1 cellular context compared by ENCODE assay signal in the genomic region with DNA sequence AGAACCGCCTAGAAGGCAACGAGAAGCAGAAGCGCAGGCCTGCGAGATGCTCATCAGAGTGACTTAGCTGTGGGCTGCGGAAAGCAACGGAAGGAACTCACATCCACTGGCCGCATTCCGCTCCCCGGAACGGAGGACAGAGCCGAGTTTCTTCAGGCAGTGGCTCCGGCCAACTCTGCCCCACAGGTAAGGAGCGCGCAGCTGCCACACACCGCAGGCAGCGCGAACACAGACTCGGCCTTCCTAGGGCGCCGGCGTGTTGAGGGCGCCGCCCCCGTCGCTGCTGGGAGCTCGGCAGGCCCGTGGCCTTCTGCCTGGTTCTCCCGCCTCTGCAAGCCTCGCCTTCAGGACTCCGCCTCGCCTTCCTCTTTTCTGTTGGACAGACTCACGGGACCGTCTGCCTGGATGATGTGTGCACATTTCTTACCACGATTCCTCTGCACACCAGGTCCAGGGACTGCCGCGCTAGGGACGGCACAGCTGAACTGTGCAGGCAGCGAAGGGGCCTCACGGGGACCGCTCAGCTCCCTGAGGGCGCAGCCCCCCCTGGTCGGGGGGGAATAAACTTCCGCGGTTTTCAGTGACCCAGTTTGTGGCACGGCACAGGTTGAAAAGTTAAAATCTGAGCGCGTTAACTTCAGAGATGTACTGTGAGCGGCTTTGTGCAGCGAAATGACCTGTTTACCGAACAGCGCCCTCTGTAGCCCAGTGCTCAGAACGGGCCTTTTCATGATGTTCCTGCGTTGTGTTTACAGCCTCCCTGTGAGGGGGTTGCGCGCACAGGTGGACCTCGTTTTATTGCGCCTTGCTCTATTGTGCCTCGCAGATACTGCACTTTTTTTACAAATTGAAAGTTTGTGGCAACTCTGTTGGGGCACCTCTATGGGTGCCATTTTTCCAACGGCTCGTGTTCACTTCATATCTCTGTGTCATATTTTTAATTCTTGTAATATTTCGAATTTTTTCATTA.
TF ChIP-seq lines count a peak whose summit lies in the region.

No MANE protein-coding gene starts in this region.

TF ChIP-seq in HepG2, 621 proteins besides CTCF, POLR2A, EP300 and RAD21 (continued from another document and continues in another):
- TF ChIP-seq, protein P1, sequence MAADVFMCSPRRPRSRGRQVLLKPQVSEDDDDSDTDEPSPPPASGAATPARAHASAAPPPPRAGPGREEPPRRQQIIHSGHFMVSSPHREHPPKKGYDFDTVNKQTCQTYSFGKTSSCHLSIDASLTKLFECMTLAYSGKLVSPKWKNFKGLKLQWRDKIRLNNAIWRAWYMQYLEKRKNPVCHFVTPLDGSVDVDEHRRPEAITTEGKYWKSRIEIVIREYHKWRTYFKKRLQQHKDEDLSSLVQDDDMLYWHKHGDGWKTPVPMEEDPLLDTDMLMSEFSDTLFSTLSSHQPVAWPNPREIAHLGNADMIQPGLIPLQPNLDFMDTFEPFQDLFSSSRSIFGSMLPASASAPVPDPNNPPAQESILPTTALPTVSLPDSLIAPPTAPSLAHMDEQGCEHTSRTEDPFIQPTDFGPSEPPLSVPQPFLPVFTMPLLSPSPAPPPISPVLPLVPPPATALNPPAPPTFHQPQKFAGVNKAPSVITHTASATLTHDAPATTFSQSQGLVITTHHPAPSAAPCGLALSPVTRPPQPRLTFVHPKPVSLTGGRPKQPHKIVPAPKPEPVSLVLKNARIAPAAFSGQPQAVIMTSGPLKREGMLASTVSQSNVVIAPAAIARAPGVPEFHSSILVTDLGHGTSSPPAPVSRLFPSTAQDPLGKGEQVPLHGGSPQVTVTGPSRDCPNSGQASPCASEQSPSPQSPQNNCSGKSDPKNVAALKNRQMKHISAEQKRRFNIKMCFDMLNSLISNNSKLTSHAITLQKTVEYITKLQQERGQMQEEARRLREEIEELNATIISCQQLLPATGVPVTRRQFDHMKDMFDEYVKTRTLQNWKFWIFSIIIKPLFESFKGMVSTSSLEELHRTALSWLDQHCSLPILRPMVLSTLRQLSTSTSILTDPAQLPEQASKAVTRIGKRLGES (CRISPR knock-in tag; IDR thresholded peaks at IDR 0.05; ENCODE audit: borderline replicate concordance) = 0 out of 2 replicates have a peak, but pooled peaks have one; percentile 30
- TF ChIP-seq NRL (CRISPR knock-in tag; IDR thresholded peaks at IDR 0.05; ENCODE audit: borderline replicate concordance) = peak; percentile 94
- no peak for TF ChIP-seq ZNF20 (CRISPR knock-in tag; IDR thresholded peaks at IDR 0.05)
- TF ChIP-seq SP5 (CRISPR knock-in tag; IDR thresholded peaks at IDR 0.05; ENCODE audit: borderline replicate concordance, low read depth) = no peak; the same call in 1 of the 2 replicates
- TF ChIP-seq ZNF766 (CRISPR knock-in tag; IDR thresholded peaks at IDR 0.05; ENCODE audit: borderline replicate concordance) = 0 out of 2 replicates have a peak, but pooled peaks have one; percentile 62
- peak; percentile 76; the same call in 1 of the 2 replicates for TF ChIP-seq ZSCAN21 (CRISPR knock-in tag; IDR thresholded peaks at IDR 0.05; ENCODE audit: borderline replicate concordance)
- TF ChIP-seq ZNF619 (CRISPR knock-in tag; IDR thresholded peaks at IDR 0.05) = no peak
- no peak for TF ChIP-seq HDAC2 (CRISPR knock-in tag; IDR thresholded peaks at IDR 0.05)
- 0 out of 2 replicates have a peak, but pooled peaks have one; percentile 55 for TF ChIP-seq ZNF337 (CRISPR knock-in tag; IDR thresholded peaks at IDR 0.05; ENCODE audit: borderline replicate concordance, low read depth)
- TF ChIP-seq ZNF564 (CRISPR knock-in tag; IDR thresholded peaks at IDR 0.05) = peak; percentile 60; the same call in 1 of the 2 replicates
- no peak for TF ChIP-seq TRIM24 (CRISPR knock-in tag; IDR thresholded peaks at IDR 0.05)
- TF ChIP-seq SRSF9 (IDR thresholded peaks at IDR 0.05; ENCODE audit: borderline replicate concordance, insufficient read depth, low read depth, low read length, poor library complexity, severe bottlenecking) = no peak
- TF ChIP-seq, protein P2, sequence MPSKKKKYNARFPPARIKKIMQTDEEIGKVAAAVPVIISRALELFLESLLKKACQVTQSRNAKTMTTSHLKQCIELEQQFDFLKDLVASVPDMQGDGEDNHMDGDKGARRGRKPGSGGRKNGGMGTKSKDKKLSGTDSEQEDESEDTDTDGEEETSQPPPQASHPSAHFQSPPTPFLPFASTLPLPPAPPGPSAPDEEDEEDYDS (CRISPR knock-in tag; IDR thresholded peaks at IDR 0.05) = no peak
- TF ChIP-seq, protein P3, sequence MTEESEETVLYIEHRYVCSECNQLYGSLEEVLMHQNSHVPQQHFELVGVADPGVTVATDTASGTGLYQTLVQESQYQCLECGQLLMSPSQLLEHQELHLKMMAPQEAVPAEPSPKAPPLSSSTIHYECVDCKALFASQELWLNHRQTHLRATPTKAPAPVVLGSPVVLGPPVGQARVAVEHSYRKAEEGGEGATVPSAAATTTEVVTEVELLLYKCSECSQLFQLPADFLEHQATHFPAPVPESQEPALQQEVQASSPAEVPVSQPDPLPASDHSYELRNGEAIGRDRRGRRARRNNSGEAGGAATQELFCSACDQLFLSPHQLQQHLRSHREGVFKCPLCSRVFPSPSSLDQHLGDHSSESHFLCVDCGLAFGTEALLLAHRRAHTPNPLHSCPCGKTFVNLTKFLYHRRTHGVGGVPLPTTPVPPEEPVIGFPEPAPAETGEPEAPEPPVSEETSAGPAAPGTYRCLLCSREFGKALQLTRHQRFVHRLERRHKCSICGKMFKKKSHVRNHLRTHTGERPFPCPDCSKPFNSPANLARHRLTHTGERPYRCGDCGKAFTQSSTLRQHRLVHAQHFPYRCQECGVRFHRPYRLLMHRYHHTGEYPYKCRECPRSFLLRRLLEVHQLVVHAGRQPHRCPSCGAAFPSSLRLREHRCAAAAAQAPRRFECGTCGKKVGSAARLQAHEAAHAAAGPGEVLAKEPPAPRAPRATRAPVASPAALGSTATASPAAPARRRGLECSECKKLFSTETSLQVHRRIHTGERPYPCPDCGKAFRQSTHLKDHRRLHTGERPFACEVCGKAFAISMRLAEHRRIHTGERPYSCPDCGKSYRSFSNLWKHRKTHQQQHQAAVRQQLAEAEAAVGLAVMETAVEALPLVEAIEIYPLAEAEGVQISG (CRISPR knock-in tag; IDR thresholded peaks at IDR 0.05) = peak; percentile 75
- peak; percentile 70; the same call in 1 of the 2 replicates for TF ChIP-seq ZNF784 (CRISPR knock-in tag; IDR thresholded peaks at IDR 0.05; ENCODE audit: borderline replicate concordance)
- no peak for TF ChIP-seq NCOA1 (CRISPR knock-in tag; IDR thresholded peaks at IDR 0.05)
- TF ChIP-seq, protein P4, sequence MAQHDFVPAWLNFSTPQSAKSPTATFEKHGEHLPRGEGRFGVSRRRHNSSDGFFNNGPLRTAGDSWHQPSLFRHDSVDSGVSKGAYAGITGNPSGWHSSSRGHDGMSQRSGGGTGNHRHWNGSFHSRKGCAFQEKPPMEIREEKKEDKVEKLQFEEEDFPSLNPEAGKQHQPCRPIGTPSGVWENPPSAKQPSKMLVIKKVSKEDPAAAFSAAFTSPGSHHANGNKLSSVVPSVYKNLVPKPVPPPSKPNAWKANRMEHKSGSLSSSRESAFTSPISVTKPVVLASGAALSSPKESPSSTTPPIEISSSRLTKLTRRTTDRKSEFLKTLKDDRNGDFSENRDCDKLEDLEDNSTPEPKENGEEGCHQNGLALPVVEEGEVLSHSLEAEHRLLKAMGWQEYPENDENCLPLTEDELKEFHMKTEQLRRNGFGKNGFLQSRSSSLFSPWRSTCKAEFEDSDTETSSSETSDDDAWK (CRISPR knock-in tag; IDR thresholded peaks at IDR 0.05) = no peak
- TF ChIP-seq JUNB (CRISPR knock-in tag; IDR thresholded peaks at IDR 0.05; ENCODE audit: borderline replicate concordance) = no peak
- TF ChIP-seq ZFP36 (IDR thresholded peaks at IDR 0.05; ENCODE audit: borderline replicate concordance, low read depth, low read length, partially characterized antibody) = no peak
- TF ChIP-seq ZNF839 (CRISPR knock-in tag; IDR thresholded peaks at IDR 0.05; ENCODE audit: borderline replicate concordance) = 0 out of 2 replicates have a peak, but pooled peaks have one; percentile 57
- TF ChIP-seq NFKBIZ (CRISPR knock-in tag; IDR thresholded peaks at IDR 0.05) = no peak
- TF ChIP-seq FOSL1 (CRISPR knock-in tag; IDR thresholded peaks at IDR 0.05; ENCODE audit: borderline replicate concordance) = peak; percentile 29; the same call in 1 of the 2 replicates
- TF ChIP-seq MEF2D (CRISPR knock-in tag; IDR thresholded peaks at IDR 0.05) = no peak
- TF ChIP-seq CHD4 (IDR thresholded peaks at IDR 0.05; ENCODE audit: borderline replicate concordance, low read length) = no peak
- no peak for TF ChIP-seq PAWR (CRISPR knock-in tag; IDR thresholded peaks at IDR 0.05; ENCODE audit: borderline replicate concordance)
- no peak for TF ChIP-seq POLR2AphosphoS2 (IDR thresholded peaks at IDR 0.05; ENCODE audit: low read depth, low read length)
- TF ChIP-seq, protein P5, sequence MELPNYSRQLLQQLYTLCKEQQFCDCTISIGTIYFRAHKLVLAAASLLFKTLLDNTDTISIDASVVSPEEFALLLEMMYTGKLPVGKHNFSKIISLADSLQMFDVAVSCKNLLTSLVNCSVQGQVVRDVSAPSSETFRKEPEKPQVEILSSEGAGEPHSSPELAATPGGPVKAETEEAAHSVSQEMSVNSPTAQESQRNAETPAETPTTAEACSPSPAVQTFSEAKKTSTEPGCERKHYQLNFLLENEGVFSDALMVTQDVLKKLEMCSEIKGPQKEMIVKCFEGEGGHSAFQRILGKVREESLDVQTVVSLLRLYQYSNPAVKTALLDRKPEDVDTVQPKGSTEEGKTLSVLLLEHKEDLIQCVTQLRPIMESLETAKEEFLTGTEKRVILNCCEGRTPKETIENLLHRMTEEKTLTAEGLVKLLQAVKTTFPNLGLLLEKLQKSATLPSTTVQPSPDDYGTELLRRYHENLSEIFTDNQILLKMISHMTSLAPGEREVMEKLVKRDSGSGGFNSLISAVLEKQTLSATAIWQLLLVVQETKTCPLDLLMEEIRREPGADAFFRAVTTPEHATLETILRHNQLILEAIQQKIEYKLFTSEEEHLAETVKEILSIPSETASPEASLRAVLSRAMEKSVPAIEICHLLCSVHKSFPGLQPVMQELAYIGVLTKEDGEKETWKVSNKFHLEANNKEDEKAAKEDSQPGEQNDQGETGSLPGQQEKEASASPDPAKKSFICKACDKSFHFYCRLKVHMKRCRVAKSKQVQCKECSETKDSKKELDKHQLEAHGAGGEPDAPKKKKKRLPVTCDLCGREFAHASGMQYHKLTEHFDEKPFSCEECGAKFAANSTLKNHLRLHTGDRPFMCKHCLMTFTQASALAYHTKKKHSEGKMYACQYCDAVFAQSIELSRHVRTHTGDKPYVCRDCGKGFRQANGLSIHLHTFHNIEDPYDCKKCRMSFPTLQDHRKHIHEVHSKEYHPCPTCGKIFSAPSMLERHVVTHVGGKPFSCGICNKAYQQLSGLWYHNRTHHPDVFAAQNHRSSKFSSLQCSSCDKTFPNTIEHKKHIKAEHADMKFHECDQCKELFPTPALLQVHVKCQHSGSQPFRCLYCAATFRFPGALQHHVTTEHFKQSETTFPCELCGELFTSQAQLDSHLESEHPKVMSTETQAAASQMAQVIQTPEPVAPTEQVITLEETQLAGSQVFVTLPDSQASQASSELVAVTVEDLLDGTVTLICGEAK (IDR thresholded peaks at IDR 0.05) = no peak
- TF ChIP-seq, protein P5 (CRISPR knock-in tag; IDR thresholded peaks at IDR 0.05) = peak; percentile 59; the same call in 1 of the 2 replicates
- TF ChIP-seq DDIT3 (CRISPR knock-in tag; IDR thresholded peaks at IDR 0.05) = no peak
- TF ChIP-seq, protein P6, sequence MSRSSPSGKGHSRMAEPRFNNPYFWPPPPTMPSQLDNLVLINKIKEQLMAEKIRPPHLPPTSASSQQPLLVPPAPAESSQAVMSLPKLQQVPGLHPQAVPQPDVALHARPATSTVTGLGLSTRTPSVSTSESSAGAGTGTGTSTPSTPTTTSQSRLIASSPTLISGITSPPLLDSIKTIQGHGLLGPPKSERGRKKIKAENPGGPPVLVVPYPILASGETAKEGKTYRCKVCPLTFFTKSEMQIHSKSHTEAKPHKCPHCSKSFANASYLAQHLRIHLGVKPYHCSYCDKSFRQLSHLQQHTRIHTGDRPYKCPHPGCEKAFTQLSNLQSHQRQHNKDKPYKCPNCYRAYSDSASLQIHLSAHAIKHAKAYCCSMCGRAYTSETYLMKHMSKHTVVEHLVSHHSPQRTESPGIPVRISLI (CRISPR knock-in tag; IDR thresholded peaks at IDR 0.05; ENCODE audit: borderline replicate concordance) = no peak
